In genomic region chr9:124238546-124239140, GRCh38 we compare ENCODE assay signal across 16 cellular contexts. TPM values are rescaled to one million over a fixed set of nuclear protein-coding genes. Genes with fewer than 3 reads are reported as not detected.
DNase-seq lines count a peak whose midpoint lies in the region; ATAC-seq and TF ChIP-seq lines count a peak whose summit lies in the region.
"Had no signal": no experiment of that assay in that cellular context is flagged by ENCODE, and none has a peak within 500 bp of the region (broad histone marks: within the 10 kb centered on the region; RNA-seq: fewer than 3 reads in every experiment).

No MANE protein-coding gene starts in this region.

- H3K36me3 ChIP-seq in CD4-positive, CD25-positive, alpha-beta regulatory T cell (ENCODE audit: control insufficient read depth, insufficient read depth, low read length), result no peaks in the 10 kb centered on the region
- H3K36me3 ChIP-seq: prostate gland had no signal

- H3K9me3 ChIP-seq in CD4-positive, CD25-positive, alpha-beta regulatory T cell (ENCODE audit: control insufficient read depth in 2 of 2, low read length in 2 of 2), result peaks cover 0 to 2% of the 10 kb centered on the region in 2 experiments
- H3K9me3 ChIP-seq: mucosa of descending colon, prostate gland had no signal

- peak overlapping the region; percentile 33 for H3K27ac ChIP-seq in CD4-positive, CD25-positive, alpha-beta regulatory T cell (ENCODE audit: insufficient read depth, low read length, poor library complexity, severe bottlenecking)
- H3K27ac ChIP-seq: foreskin keratinocyte, prostate gland had no signal

- H3K4me1 ChIP-seq in CD4-positive, CD25-positive, alpha-beta regulatory T cell (ENCODE audit: control insufficient read depth, insufficient read depth, low read length, poor library complexity, severe bottlenecking), result peaks cover 15% of the 10 kb centered on the region
- H3K4me1 ChIP-seq: foreskin keratinocyte, prostate gland had no signal

- no peak for TF ChIP-seq CTCF in chondrocyte (IDR thresholded peaks at IDR 0.05)

- peak overlapping the region in 3 of 4 donors; percentile 11 to 67 (median 61) for H3K4me3 Mint-ChIP-seq in CD4-positive, CD25-positive, alpha-beta regulatory T cell
- H3K4me3 Mint-ChIP-seq in chondrocyte (ENCODE audit: unreplicated experiment), result no peak overlapping the region

- ATAC-seq in CD4-positive, CD25-positive, alpha-beta regulatory T cell (ENCODE audit: low read depth in 2 of 2), result peak; percentile 45 to 50
- ATAC-seq in GM19025 (IDR thresholded peaks at IDR 0.05; ENCODE audit: low read depth, unreplicated experiment) (peak; percentile 13), HG03442 (IDR thresholded peaks at IDR 0.05; ENCODE audit: unreplicated experiment) (peak; percentile 2), HG03097 (IDR thresholded peaks at IDR 0.05; ENCODE audit: low FRiP score, unreplicated experiment) (no peak)
- ATAC-seq: foreskin keratinocyte, HepG2, mucosa of descending colon had no signal

- H3K27me3 ChIP-seq in CD4-positive, CD25-positive, alpha-beta regulatory T cell (ENCODE audit: control insufficient read depth, insufficient read depth, low read length), result no peaks in the 10 kb centered on the region

- peaks cover 18 to 52% (median 29%) of the 10 kb centered on the region in 4 donors for H3K4me1 Mint-ChIP-seq in CD4-positive, CD25-positive, alpha-beta regulatory T cell
- H3K4me1 Mint-ChIP-seq in chondrocyte (ENCODE audit: low read depth), result peaks cover 13% of the 10 kb centered on the region

- no peaks in the 10 kb centered on the region for H3K36me3 Mint-ChIP-seq in CD4-positive, CD25-positive, alpha-beta regulatory T cell
- no peaks in the 10 kb centered on the region for H3K36me3 Mint-ChIP-seq in chondrocyte (ENCODE audit: low read depth)

- no peaks in the 10 kb centered on the region for H3K27me3 Mint-ChIP-seq in CD4-positive, CD25-positive, alpha-beta regulatory T cell
- peaks cover 6% of the 10 kb centered on the region for H3K27me3 Mint-ChIP-seq in chondrocyte (ENCODE audit: low read depth)

- peak overlapping the region; percentile 37 to 55 (median 53) for H3K27ac Mint-ChIP-seq in CD4-positive, CD25-positive, alpha-beta regulatory T cell
- no peak overlapping the region for H3K27ac Mint-ChIP-seq in chondrocyte (ENCODE audit: unreplicated experiment)

- H3K9me3 Mint-ChIP-seq in CD4-positive, CD25-positive, alpha-beta regulatory T cell, result peaks cover 0 to 2% (median 0%) of the 10 kb centered on the region in 7 donors
- peaks cover 5% of the 10 kb centered on the region for H3K9me3 Mint-ChIP-seq in chondrocyte (ENCODE audit: low read depth)

- peak in 2 of 3 donors; percentile 34 to 48 for DNase-seq in CD4-positive, CD25-positive, alpha-beta regulatory T cell
- DNase-seq in chondrocyte (ENCODE audit: low spot score) (peak; percentile 6), OCI-M2 (lab: John Stamatoyannopoulos, UW; ENCODE audit: unreplicated experiment) (no peak), CD1c-positive myeloid dendritic cell (ENCODE audit: extremely low spot score) (no peak), NCI-H146 (lab: John Stamatoyannopoulos, UW) (no peak)
- DNase-seq: activated CD8-positive, alpha-beta memory T cell treated with anti-CD3 and anti-CD28 coated beads, Interleukin-2, amount 50 U/mL, for 48 hours; anterior cingulate cortex; foreskin keratinocyte; mucosa of descending colon; NCI-H1048; RPMI8226 had no signal

- peak overlapping the region; percentile 21 for H3K4me3 ChIP-seq in CD4-positive, CD25-positive, alpha-beta regulatory T cell (ENCODE audit: low read depth, low read length)
- H3K4me3 ChIP-seq: mucosa of descending colon, prostate gland had no signal

RNA-seq across cellular contexts. Expression of gene NEK6, which starts 19.1 kb away (rescaled TPM):
- total RNA-seq in CD4-positive, CD25-positive, alpha-beta regulatory T cell, result 17.0 TPM
- 1 to 10 TPM; 3.5 to 6.6 (median 3.7) TPM for polyA plus RNA-seq in CD4-positive, CD25-positive, alpha-beta regulatory T cell
- 99.9 to 110 TPM (median 107 TPM) in 3 replicates for total RNA-seq in chondrocyte

Comparison
In these comparisons a context has a peak if more than half of its experiments do, and no peak if none do; other contexts are left out.
1. DNase-seq: peak in CD4-positive, CD25-positive, alpha-beta regulatory T cell (2 of 3) and chondrocyte (single experiment); none in OCI-M2 (single experiment), CD1c-positive myeloid dendritic cell (single experiment) and NCI-H146 (single experiment).